Comparison of ENCODE assay signal across 27 cellular contexts in genomic region chr13:58542530-58542929, GRCh38.
"Had no signal": no experiment of that assay in that cellular context is flagged by ENCODE, and none has a peak within 500 bp of the region (broad histone marks: within the 10 kb centered on the region; RNA-seq: fewer than 3 reads in every experiment).

No MANE protein-coding gene starts in this region.

- H3K36me3 Mint-ChIP-seq: activated CD4-positive, alpha-beta memory T cell treated with anti-CD3 and anti-CD28 coated beads for 36 hours; activated naive CD4-positive, alpha-beta T cell treated with anti-CD3 and anti-CD28 coated beads, Interleukin-2, amount 10 ng/mL, durations not matched to agents 7 days and 5 days; activated naive CD8-positive, alpha-beta T cell treated with anti-CD3 and anti-CD28 coated beads for 36 hours; T-cell had no signal

- H3K27ac ChIP-seq: SK-N-MC, VCaP had no signal

- H3K4me3 ChIP-seq: SK-N-MC had no signal

- DNase-seq: activated CD4-positive, alpha-beta memory T cell treated with anti-CD3 and anti-CD28 coated beads for 36 hours; activated CD4-positive, alpha-beta T cell treated with anti-CD3 and anti-CD28 coated beads, Interleukin-2, amount 10 ng/mL, durations not matched to agents 7 days and 5 days; activated CD4-positive, CD25-positive, alpha-beta regulatory T cell; activated CD8-positive, alpha-beta memory T cell treated with anti-CD3 and anti-CD28 coated beads for 24 hours; activated gamma-delta T cell treated with Interleukin-2 at 50 U/mL for 16 hours; activated naive CD4-positive, alpha-beta T cell treated with anti-CD3 and anti-CD28 coated beads, Interleukin-2, amount 10 ng/mL, durations not matched to agents 7 days and 5 days; activated naive CD8-positive, alpha-beta T cell treated with anti-CD3 and anti-CD28 coated beads for 36 hours; activated T-cell treated with anti-CD3 and anti-CD28 coated beads, Interleukin-2, amount 50 U/mL, for 48 hours; cerebellar nuclear complex; NCI-H1048; NCI-H1417; NCI-H2029; NCI-H2107; NCI-H2171 treated with DMSO at 0.1 percent for 48 hours; NCI-H345; NCI-H510A; NCI-H526 treated with DMSO at 0.1 percent for 48 hours; NCI-H82; RPMI8226; T-cell; T-helper 2 cell; T1000 had no signal

- H3K4me1 Mint-ChIP-seq: activated CD4-positive, alpha-beta T cell treated with anti-CD3 and anti-CD28 coated beads, Interleukin-2, amount 10 ng/mL, durations not matched to agents 7 days and 5 days; activated naive CD4-positive, alpha-beta T cell treated with anti-CD3 and anti-CD28 coated beads, Interleukin-2, amount 10 ng/mL, durations not matched to agents 7 days and 5 days; activated naive CD8-positive, alpha-beta T cell treated with anti-CD3 and anti-CD28 coated beads for 36 hours; activated T-helper 17 cell treated with anti-CD3 and anti-CD28 coated beads, Interleukin-2, amount 50 U/mL, for 72 hours; T-cell had no signal

- H3K4me3 Mint-ChIP-seq: activated CD4-positive, alpha-beta memory T cell treated with anti-CD3 and anti-CD28 coated beads for 36 hours; activated CD4-positive, alpha-beta T cell treated with anti-CD3 and anti-CD28 coated beads, Interleukin-2, amount 10 ng/mL, durations not matched to agents 7 days and 5 days; activated naive CD4-positive, alpha-beta T cell treated with anti-CD3 and anti-CD28 coated beads, Interleukin-2, amount 10 ng/mL, durations not matched to agents 7 days and 5 days; activated naive CD8-positive, alpha-beta T cell treated with anti-CD3 and anti-CD28 coated beads for 36 hours; activated T-helper 17 cell treated with anti-CD3 and anti-CD28 coated beads, Interleukin-2, amount 50 U/mL, for 72 hours; T-cell had no signal

- H3K27me3 Mint-ChIP-seq: activated CD4-positive, alpha-beta memory T cell treated with anti-CD3 and anti-CD28 coated beads for 36 hours; activated CD4-positive, alpha-beta T cell treated with anti-CD3 and anti-CD28 coated beads, Interleukin-2, amount 10 ng/mL, durations not matched to agents 7 days and 5 days; activated naive CD4-positive, alpha-beta T cell treated with anti-CD3 and anti-CD28 coated beads, Interleukin-2, amount 10 ng/mL, durations not matched to agents 7 days and 5 days; activated naive CD8-positive, alpha-beta T cell treated with anti-CD3 and anti-CD28 coated beads for 36 hours; activated T-helper 17 cell treated with anti-CD3 and anti-CD28 coated beads, Interleukin-2, amount 50 U/mL, for 72 hours; T-cell had no signal

- H3K27ac Mint-ChIP-seq: activated CD4-positive, alpha-beta memory T cell treated with anti-CD3 and anti-CD28 coated beads for 36 hours; activated CD4-positive, alpha-beta T cell treated with anti-CD3 and anti-CD28 coated beads, Interleukin-2, amount 10 ng/mL, durations not matched to agents 7 days and 5 days; activated naive CD4-positive, alpha-beta T cell treated with anti-CD3 and anti-CD28 coated beads, Interleukin-2, amount 10 ng/mL, durations not matched to agents 7 days and 5 days; activated naive CD8-positive, alpha-beta T cell treated with anti-CD3 and anti-CD28 coated beads for 36 hours; activated T-helper 17 cell treated with anti-CD3 and anti-CD28 coated beads, Interleukin-2, amount 50 U/mL, for 72 hours; T-cell had no signal

- ATAC-seq: activated T-helper 17 cell treated with anti-CD3 and anti-CD28 coated beads, Interleukin-2, amount 50 U/mL, for 72 hours; Panc1; Right ventricle myocardium inferior; T-cell had no signal
